In the genomic region with DNA sequence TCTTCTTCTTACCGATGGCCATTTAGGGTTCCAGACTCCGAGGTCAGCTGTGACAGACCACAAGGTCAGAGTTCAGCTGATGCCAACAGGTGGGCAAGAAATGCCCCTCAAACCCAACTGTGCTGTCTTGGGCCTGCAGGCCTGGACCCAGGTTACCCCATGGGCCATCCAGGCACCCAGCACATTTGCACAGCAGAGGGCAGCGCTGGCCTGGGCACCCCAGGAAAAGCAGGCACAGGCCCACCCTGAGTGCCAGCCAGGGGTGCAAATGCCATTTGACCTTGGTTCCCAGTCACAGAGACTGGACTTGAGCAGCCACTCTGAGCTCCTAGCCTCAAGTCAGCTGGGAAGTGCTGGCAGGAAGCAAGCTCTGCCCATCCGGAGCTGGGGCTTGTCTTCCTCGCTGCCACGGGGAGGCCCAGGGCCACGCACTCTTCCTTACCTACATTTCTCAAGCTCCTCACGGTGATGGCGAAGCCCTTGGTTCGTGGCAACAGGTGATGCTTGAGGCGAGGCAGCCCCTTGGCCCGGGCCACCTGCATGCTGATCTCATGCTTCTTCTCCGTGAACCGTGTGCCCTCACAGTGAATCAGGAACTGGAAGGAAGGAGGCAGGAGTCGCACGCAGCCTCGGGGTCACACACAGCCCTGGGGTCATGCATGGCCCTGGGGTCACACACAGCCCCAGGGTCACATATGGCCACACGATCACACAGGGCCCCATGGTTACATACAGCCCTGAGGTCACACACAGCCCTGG, we compare ENCODE assay signal across 9 cellular contexts.
A peak's percentile ranks its signal among the peaks of the same experiment; 100 is the strongest.
DNase-seq lines count a peak whose midpoint lies in the region; ATAC-seq, FAIRE-seq and TF ChIP-seq lines count a peak whose summit lies in the region.
"Had no signal": no experiment of that assay in that cellular context is flagged by ENCODE, and none has a peak within 500 bp of the region (broad histone marks: within the 10 kb centered on the region; RNA-seq: fewer than 3 reads in every experiment).

No MANE protein-coding gene starts in this region.

- FAIRE-seq in H1 (lab: Jason Lieb, UNC), result no peak

- intact Hi-C loops in prostate gland (cut with DNase I), result loop anchor here (5.0 kb wide), 1 partner anchor 219 kb away; no protein-coding TSS in a partner anchor

- H3K4me1 Mint-ChIP-seq in T-helper 2 cell treated with Interferon-gamma antibody and Interleukin-4, amounts not matched to agents 5 μg/mL and 100 μg/mL, for 36 hours (ENCODE audit: low read depth), result no peaks in the 10 kb centered on the region

- no peaks in the 10 kb centered on the region for H3K27me3 Mint-ChIP-seq in T-helper 2 cell treated with Interferon-gamma antibody and Interleukin-4, amounts not matched to agents 5 μg/mL and 100 μg/mL, for 36 hours (ENCODE audit: low read depth)

- no peak overlapping the region for H2AFZ ChIP-seq in H1 (ENCODE audit: low read length)

- H3K79me1 ChIP-seq in H1 (ENCODE audit: low read depth, low read length), result no peaks in the 10 kb centered on the region; the same call in 1 of the 2 replicates

- H3K14ac ChIP-seq in H1 (ENCODE audit: insufficient read length), result no peak overlapping the region

- no peaks in the 10 kb centered on the region for H3K27me3 ChIP-seq in MG63
- no peaks in the 10 kb centered on the region for H3K27me3 ChIP-seq in H1 (replicated peaks in 1 of 4; ENCODE audit: control insufficient read depth in 3 of 4, extremely low read depth in 1 of 4, insufficient read depth in 3 of 4, low read length in 3 of 4)
- H3K27me3 ChIP-seq in prostate gland (replicated peaks; ENCODE audit: insufficient read depth), result no peaks in the 10 kb centered on the region

- no peak overlapping the region for H2BK5ac ChIP-seq in H1 (ENCODE audit: low read depth, low read length)

- H2BK20ac ChIP-seq in H1 (ENCODE audit: low read length), result no peak overlapping the region

- H3K27ac ChIP-seq in H1 (ENCODE audit: low read depth, low read length) (no peak overlapping the region), prostate gland (no peak overlapping the region)

- ATAC-seq in GM21786 (IDR thresholded peaks at IDR 0.05; ENCODE audit: unreplicated experiment), result no peak

- H3K9me3 ChIP-seq in MG63, result no peaks in the 10 kb centered on the region
- H3K9me3 ChIP-seq in H1 (ENCODE audit: insufficient read depth in 2 of 2, low read depth in 1 of 2, low read length in 1 of 2), result peaks cover 3 to 9% of the 10 kb centered on the region in 2 experiments; a peak in 3 of 4 replicates
- H3K9me3 ChIP-seq in prostate gland, result no peaks in the 10 kb centered on the region

- H2BK120ac ChIP-seq in H1 (replicated peaks; ENCODE audit: low read depth, low read length), result no peak overlapping the region

- H4K91ac ChIP-seq in H1 (replicated peaks; ENCODE audit: insufficient read length, low read length), result no peak overlapping the region

- TF ChIP-seq EP300 in H1 (IDR thresholded peaks at IDR 0.05; ENCODE audit: borderline replicate concordance in 1 of 2, low read depth in 2 of 2, low read length in 2 of 2), result no peak

- H3K4me2 ChIP-seq in H1 (ENCODE audit: insufficient read depth in 1 of 2, low read depth in 2 of 2, low read length in 2 of 2), result no peak overlapping the region

- H3K56ac ChIP-seq in H1 (replicated peaks; ENCODE audit: insufficient read length, low read depth, low read length), result no peak overlapping the region

- peaks cover 5% of the 10 kb centered on the region for H3K9me3 Mint-ChIP-seq in T-helper 2 cell treated with Interferon-gamma antibody and Interleukin-4, amounts not matched to agents 5 μg/mL and 100 μg/mL, for 36 hours

- no peaks in the 10 kb centered on the region for H3K79me2 ChIP-seq in H1 (ENCODE audit: control insufficient read depth in 1 of 2, insufficient read depth in 2 of 2, low read length in 2 of 2)

- H3K4ac ChIP-seq in H1 (replicated peaks; ENCODE audit: insufficient read length, low read depth, low read length), result no peak overlapping the region

- H3K27ac Mint-ChIP-seq in T-helper 2 cell treated with Interferon-gamma antibody and Interleukin-4, amounts not matched to agents 5 μg/mL and 100 μg/mL, for 36 hours, result no peak overlapping the region

- H4K8ac ChIP-seq in H1 (ENCODE audit: extremely low read depth, insufficient read depth, low read length), result no peak overlapping the region

- peak; percentile 45 for TF ChIP-seq CTCF in GM10266 (IDR thresholded peaks at IDR 0.05; ENCODE audit: control insufficient read depth, insufficient read depth, low read depth, missing control alignments)
- peak; percentile 38 to 51 (median 50); a peak in 3 of 4 replicates for TF ChIP-seq CTCF in H1 (IDR thresholded peaks at IDR 0.05; ENCODE audit: control extremely low read depth in 1 of 3, insufficient read depth in 1 of 3, low read depth in 1 of 3, low read length in 3 of 3)
- TF ChIP-seq CTCF in prostate gland (IDR thresholded peaks at IDR 0.05), result peak in 3 of 4 experiments; percentile 12 to 46 (median 44)

- H3K9ac ChIP-seq in H1 (replicated peaks in 1 of 4; ENCODE audit: extremely low read depth in 1 of 4, low read depth in 3 of 4, low read length in 3 of 4), result no peak overlapping the region

- 94% methylated on average over 11 of the region's 18 CpGs; no CpG with 5 or more reads in 1 of the 2 experiments for WGBS in H1 (ENCODE audit: extremely low coverage in 1 of 2, insufficient coverage in 1 of 2, insufficient read length in 1 of 2, insufficient replicate concordance in 2 of 2, low coverage in 1 of 2, low lambda C conversion rate in 2 of 2, missing lambda C conversion rate in 1 of 2), 2 experiments
- 87% methylated on average over 18 of the region's 18 CpGs for WGBS in prostate gland

- CTCF ChIA-PET in H1 (lab: Charles Lee; ENCODE audit: partially characterized antibody), result interaction anchor here (0.7 to 5.8 kb wide), 10 partner anchors 14 to 220 kb away, joined by 3 to 40 read pairs (median 6); partner anchors contain the start of gene AGPAT4

- H3K4me3 Mint-ChIP-seq in T-helper 2 cell treated with Interferon-gamma antibody and Interleukin-4, amounts not matched to agents 5 μg/mL and 100 μg/mL, for 36 hours, result no peak overlapping the region

- H2BK15ac ChIP-seq in H1 (ENCODE audit: low read length), result no peak overlapping the region

- no peaks in the 10 kb centered on the region for H3K23me2 ChIP-seq in H1 (ENCODE audit: low read depth, low read length)

- no peak overlapping the region for H3K18ac ChIP-seq in H1 (ENCODE audit: extremely low read depth, low read length)

- POLR2A ChIA-PET in H1 (lab: Charles Lee; ENCODE audit: partially characterized antibody), result no interaction called here

- H3K4me3 ChIP-seq in MG63 (no peak overlapping the region), H1 (ENCODE audit: extremely low read depth in 1 of 4, insufficient read depth in 2 of 4, low read depth in 3 of 4, low read length in 4 of 4) (no peak overlapping the region), prostate gland (no peak overlapping the region)

- H2BK12ac ChIP-seq in H1 (ENCODE audit: low read depth, low read length), result no peak overlapping the region

- no peak overlapping the region for H3K23ac ChIP-seq in H1 (ENCODE audit: insufficient read length)

- DNase-seq in GM10266 (ENCODE audit: extremely low spot score), result no peak
- peak; percentile 17 for DNase-seq in MG63
- DNase-seq in H1 (ENCODE audit: low read depth in 1 of 2, low spot score in 2 of 2), result no peak
- DNase-seq in prostate gland (ENCODE audit: low spot score), result no peak
- no peak for DNase-seq in T-helper 2 cell treated with Interferon-gamma antibody and Interleukin-4, amounts not matched to agents 5 μg/mL and 100 μg/mL, for 36 hours (ENCODE audit: low spot score)
- DNase-seq in superior temporal gyrus (ENCODE audit: extremely low spot score), result no peak
- no peak for DNase-seq in Ammon's horn (ENCODE audit: low spot score)
- DNase-seq: NCI-H2081 had no signal

- no peaks in the 10 kb centered on the region for H3K4me1 ChIP-seq in H1 (replicated peaks in 1 of 4; ENCODE audit: control insufficient read depth in 3 of 4, insufficient read depth in 4 of 4, low read length in 3 of 4)
- H3K4me1 ChIP-seq in prostate gland (replicated peaks), result no peaks in the 10 kb centered on the region

- H2AK5ac ChIP-seq in H1 (ENCODE audit: low read depth, low read length), result no peak overlapping the region

- peak; percentile 68 to 72 for TF ChIP-seq RAD21 in H1 (IDR thresholded peaks at IDR 0.05 in 1 of 2, conservative IDR thresholded peaks at IDR 0.05 in 1 of 2; ENCODE audit: low read depth in 2 of 2, low read length in 2 of 2)

- TF ChIP-seq POLR2A in H1 (IDR thresholded peaks at IDR 0.05; ENCODE audit: control extremely low read depth in 1 of 2, low read depth in 2 of 2, low read length in 2 of 2) (no peak), prostate gland (IDR thresholded peaks at IDR 0.05) (no peak)

- H3K36me3 ChIP-seq in MG63 (no peaks in the 10 kb centered on the region), H1 (ENCODE audit: control insufficient read depth in 2 of 4, insufficient read depth in 4 of 4, low read length in 3 of 4) (peaks cover 0 to 26% (median 9%) of the 10 kb centered on the region in 4 experiments; a peak in 6 of 8 replicates), prostate gland (no peaks in the 10 kb centered on the region)

- peaks cover 2 to 7% of the 10 kb centered on the region in 2 experiments for H4K20me1 ChIP-seq in H1 (replicated peaks in 1 of 2; ENCODE audit: control insufficient read depth in 1 of 2, insufficient read depth in 2 of 2, low read length in 2 of 2)

- peaks cover 9% of the 10 kb centered on the region for H3K36me3 Mint-ChIP-seq in T-helper 2 cell treated with Interferon-gamma antibody and Interleukin-4, amounts not matched to agents 5 μg/mL and 100 μg/mL, for 36 hours (ENCODE audit: low read depth)

- H4K5ac ChIP-seq in H1 (ENCODE audit: insufficient read length, low read depth, low read length), result no peak overlapping the region

TF ChIP-seq in H1, 55 proteins besides CTCF, POLR2A, EP300 and RAD21:
- TF ChIP-seq, protein P1, sequence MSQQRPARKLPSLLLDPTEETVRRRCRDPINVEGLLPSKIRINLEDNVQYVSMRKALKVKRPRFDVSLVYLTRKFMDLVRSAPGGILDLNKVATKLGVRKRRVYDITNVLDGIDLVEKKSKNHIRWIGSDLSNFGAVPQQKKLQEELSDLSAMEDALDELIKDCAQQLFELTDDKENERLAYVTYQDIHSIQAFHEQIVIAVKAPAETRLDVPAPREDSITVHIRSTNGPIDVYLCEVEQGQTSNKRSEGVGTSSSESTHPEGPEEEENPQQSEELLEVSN (IDR thresholded peaks at IDR 0.05), result no peak
